14 cellular contexts compared by ENCODE assay signal in the genomic region with DNA sequence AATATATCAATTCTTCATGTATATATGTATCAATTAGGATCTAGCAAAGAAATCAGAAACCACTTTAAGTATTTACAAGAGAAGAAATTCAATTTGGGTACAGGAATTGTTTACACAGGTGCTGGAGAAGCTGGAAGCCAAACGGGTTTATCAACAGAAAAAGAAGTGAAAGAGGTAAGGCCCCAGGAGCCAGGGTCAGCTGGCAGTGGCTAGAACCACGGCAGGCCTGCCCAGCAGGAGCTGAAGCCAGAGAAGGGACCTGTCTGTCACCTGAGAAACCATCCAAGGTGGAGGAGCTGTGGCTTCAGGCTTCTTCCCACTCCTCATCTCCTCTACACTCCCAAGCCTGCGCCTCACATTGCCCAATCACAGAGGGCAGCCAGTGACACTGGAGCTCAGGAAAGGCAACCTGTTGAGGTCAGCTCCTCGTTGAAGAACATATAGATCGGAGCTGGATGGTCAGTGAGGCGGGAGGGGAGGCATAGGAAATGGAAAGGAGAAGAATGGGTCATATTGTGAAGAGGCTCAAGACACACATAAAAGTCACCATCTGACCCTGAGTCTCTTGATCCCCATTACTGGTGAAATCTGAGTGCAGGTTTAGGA.
A peak's percentile ranks its signal among the peaks of the same experiment; 100 is the strongest.
DNase-seq lines count a peak whose midpoint lies in the region; ATAC-seq and TF ChIP-seq lines count a peak whose summit lies in the region.
"Had no signal": no experiment of that assay in that cellular context is flagged by ENCODE, and none has a peak within 500 bp of the region (broad histone marks: within the 10 kb centered on the region; RNA-seq: fewer than 3 reads in every experiment).

No MANE protein-coding gene starts in this region.

- H3K79me2 ChIP-seq in PC-3 (ENCODE audit: low read length) (no peaks in the 10 kb centered on the region), mesendoderm (ENCODE audit: control insufficient read depth, insufficient read depth, low read length) (no peaks in the 10 kb centered on the region)

- peaks cover 20% of the 10 kb centered on the region for H3F3A ChIP-seq in PC-3 (ENCODE audit: low read length, unreplicated experiment)

- H2BK120ac ChIP-seq in mesendoderm (ENCODE audit: low read depth, low read length), result no peak overlapping the region

- TF ChIP-seq RAD21 in Ishikawa (IDR thresholded peaks at IDR 0.05; ENCODE audit: low read depth), result no peak

- H2BK5ac ChIP-seq in mesendoderm (ENCODE audit: low read length), result no peak overlapping the region

- no peaks in the 10 kb centered on the region for H3K9me3 ChIP-seq in PC-3 (ENCODE audit: low read length)
- no peaks in the 10 kb centered on the region for H3K9me3 ChIP-seq in CD4-positive, alpha-beta T cell (ENCODE audit: control insufficient read depth, low read length)
- H3K9me3 ChIP-seq: MG63, uterus had no signal

- H3K4me2 ChIP-seq in PC-3 (ENCODE audit: low read length), result peak overlapping the region; percentile 4
- no peak overlapping the region for H3K4me2 ChIP-seq in mesendoderm (ENCODE audit: low read length)

- H3K36me3 Mint-ChIP-seq in CD4-positive, alpha-beta T cell (ENCODE audit: low read depth), result no peaks in the 10 kb centered on the region

- H2BK15ac ChIP-seq in mesendoderm (replicated peaks; ENCODE audit: low read depth), result no peak overlapping the region

- H2AFZ ChIP-seq in PC-3 (ENCODE audit: low read length), result no peak overlapping the region

- H3K4me1 ChIP-seq in PC-3 (ENCODE audit: insufficient read depth, low read length), result peaks cover 72% of the 10 kb centered on the region
- H3K4me1 ChIP-seq in mesendoderm (ENCODE audit: control insufficient read depth, low read depth, low read length), result peaks cover 4% of the 10 kb centered on the region

- no peak overlapping the region for H3K9ac ChIP-seq in PC-3 (ENCODE audit: low read length)
- no peak overlapping the region for H3K9ac ChIP-seq in mesendoderm (ENCODE audit: low read length)
- H3K9ac ChIP-seq: GM23248 had no signal

- H3K36me3 ChIP-seq in PC-3 (ENCODE audit: low read depth, low read length), result no peaks in the 10 kb centered on the region
- no peaks in the 10 kb centered on the region for H3K36me3 ChIP-seq in mesendoderm (ENCODE audit: control insufficient read depth, insufficient read depth, low read length)
- H3K36me3 ChIP-seq: MG63, uterus had no signal

- H3K18ac ChIP-seq in mesendoderm (ENCODE audit: low read length), result no peak overlapping the region

- BruUV-seq in PC-3 (replicated peaks; lab: Mats Ljungman, UMichigan), result no TSS peak

- H3K27me3 Mint-ChIP-seq in CD4-positive, alpha-beta T cell, result no peaks in the 10 kb centered on the region

- no peaks in the 10 kb centered on the region for H3K4me1 Mint-ChIP-seq in CD4-positive, alpha-beta T cell (ENCODE audit: low read depth)

- no peak overlapping the region for H4K5ac ChIP-seq in mesendoderm (ENCODE audit: low read length)

- H4K20me1 ChIP-seq in PC-3 (ENCODE audit: low read length), result no peaks in the 10 kb centered on the region

- no peak overlapping the region for H3K4ac ChIP-seq in mesendoderm (ENCODE audit: low read depth, low read length)

- H3K27me3 ChIP-seq in PC-3 (ENCODE audit: low read length) (no peaks in the 10 kb centered on the region), mesendoderm (ENCODE audit: insufficient read depth, low read length, poor library complexity) (no peaks in the 10 kb centered on the region), dorsolateral prefrontal cortex (no peaks in the 10 kb centered on the region)
- no peaks in the 10 kb centered on the region for H3K27me3 ChIP-seq in CD4-positive, alpha-beta T cell (ENCODE audit: control insufficient read depth, insufficient read depth, low read length)
- H3K27me3 ChIP-seq: MG63, uterus had no signal

- peak; percentile 42 for DNase-seq in COLO668 (lab: John Stamatoyannopoulos, UW; ENCODE audit: unreplicated experiment)
- DNase-seq in PC-3, result peak; percentile 64
- DNase-seq in mesendoderm, result no peak
- no peak for DNase-seq in dorsolateral prefrontal cortex
- no peak for DNase-seq in omental fat pad (ENCODE audit: low spot score)
- no peak for DNase-seq in CD4-positive, alpha-beta T cell
- DNase-seq: activated naive CD4-positive, alpha-beta T cell treated with anti-CD3 and anti-CD28 coated beads, Interleukin-2, amount 50 U/mL, for 16 hours; glutamatergic neuron; GM23248; MG63; NK-92 treated with Interleukin-12 subunit alpha and Interleukin-12 subunit beta, amount 100 ng/mL, for 24 hours; uterus had no signal

- H3K56ac ChIP-seq in mesendoderm (ENCODE audit: low read length), result peak overlapping the region; percentile 17

- POLR2A ChIA-PET in PC-3 (lab: Charles Lee; ENCODE audit: unreplicated experiment), result interaction anchor here (1.1 kb wide), 1 partner anchor 8 kb away, joined by 3 read pairs; no protein-coding TSS in a partner anchor
- POLR2A ChIA-PET in CD4-positive, alpha-beta T cell (lab: Charles Lee), result interaction anchor here (0.6 kb wide), 1 partner anchor 86 kb away, joined by 4 read pairs; no protein-coding TSS in a partner anchor

- H3K23ac ChIP-seq in mesendoderm (ENCODE audit: low read length), result no peak overlapping the region

- H2AK5ac ChIP-seq in mesendoderm (ENCODE audit: low read length), result no peak overlapping the region

- no peak; the same call in 1 of the 2 replicates for TF ChIP-seq EP300 in Ishikawa (IDR thresholded peaks at IDR 0.05; ENCODE audit: borderline replicate concordance)

- TF ChIP-seq CTCF in PC-3 (conservative IDR thresholded peaks at IDR 0.05; ENCODE audit: low read depth, low read length), result no peak
- TF ChIP-seq CTCF in dorsolateral prefrontal cortex (IDR thresholded peaks at IDR 0.05 in 54 of 56, conservative IDR thresholded peaks at IDR 0.05 in 2 of 56; ENCODE audit: low read depth in 1 of 56, partially characterized antibody in 56 of 56), result no peak
- no peak for TF ChIP-seq CTCF in omental fat pad (IDR thresholded peaks at IDR 0.05)
- no peak for TF ChIP-seq CTCF in CD4-positive, alpha-beta T cell (IDR thresholded peaks at IDR 0.05)

- ATAC-seq in PC-3, result no peak
- no peak for ATAC-seq in HG03432 (IDR thresholded peaks at IDR 0.05; ENCODE audit: unreplicated experiment)
- ATAC-seq in omental fat pad (ENCODE audit: low FRiP score), result no peak
- ATAC-seq in CD4-positive, alpha-beta T cell (ENCODE audit: poor library complexity), result no peak

- H3K27ac Mint-ChIP-seq in CD4-positive, alpha-beta T cell, result no peak overlapping the region

- no CpG with 5 or more reads among the region's 6 CpGs for WGBS in mesendoderm (ENCODE audit: extremely low coverage, insufficient coverage, low lambda C conversion rate)

- CTCF ChIA-PET in PC-3 (lab: Charles Lee), result interaction anchor here (0.6 kb wide), 1 partner anchor 198 kb away, joined by 10 read pairs; no protein-coding TSS in a partner anchor
- CTCF ChIA-PET in CD4-positive, alpha-beta T cell (lab: Charles Lee), result no interaction called here

- H3K9me2 ChIP-seq in PC-3 (replicated peaks; ENCODE audit: low read length), result no peaks in the 10 kb centered on the region

- intact Hi-C loops in PC-3 (cut with micrococcal nuclease), result no loop called here
- intact Hi-C loops in dorsolateral prefrontal cortex (cut with DNase I), result no loop called here
- intact Hi-C loops in CD4-positive, alpha-beta T cell (cut with DNase I, micrococcal nuclease), result no loop called here

- H3K79me1 ChIP-seq in mesendoderm (ENCODE audit: low read length), result no peaks in the 10 kb centered on the region

- peak overlapping the region; percentile 49 for H3K27ac ChIP-seq in PC-3 (ENCODE audit: low read length)
- H3K27ac ChIP-seq in mesendoderm (ENCODE audit: low read depth, low read length), result no peak overlapping the region
- peak overlapping the region in 4 of 59 donors; percentile 18 to 40 (median 26) for H3K27ac ChIP-seq in dorsolateral prefrontal cortex
- no peak overlapping the region for H3K27ac ChIP-seq in CD4-positive, alpha-beta T cell (ENCODE audit: low read depth, low read length)
- H3K27ac ChIP-seq: GM23248 had no signal

- no peak overlapping the region for H3K4me3 ChIP-seq in PC-3 (ENCODE audit: low read length)
- H3K4me3 ChIP-seq in mesendoderm (ENCODE audit: low read length), result no peak overlapping the region
- H3K4me3 ChIP-seq in dorsolateral prefrontal cortex, result no peak overlapping the region
- H3K4me3 ChIP-seq: GM23248, MG63, uterus had no signal

- H4K8ac ChIP-seq in mesendoderm (ENCODE audit: low read depth, low read length), result no peak overlapping the region

- H3K4me3 Mint-ChIP-seq in CD4-positive, alpha-beta T cell, result no peak overlapping the region

- no peaks in the 10 kb centered on the region for H3K9me3 Mint-ChIP-seq in CD4-positive, alpha-beta T cell

TF ChIP-seq in Ishikawa, 13 proteins besides CTCF, POLR2A, EP300 and RAD21:
- TF ChIP-seq CEBPB (IDR thresholded peaks at IDR 0.05) (0 out of 2 replicates have a peak, but pooled peaks have one; percentile 27), TCF12 (IDR thresholded peaks at IDR 0.05; ENCODE audit: low read depth) (peak; percentile 35; the same call in 1 of the 2 replicates)
- TF ChIP-seq, protein P1, sequence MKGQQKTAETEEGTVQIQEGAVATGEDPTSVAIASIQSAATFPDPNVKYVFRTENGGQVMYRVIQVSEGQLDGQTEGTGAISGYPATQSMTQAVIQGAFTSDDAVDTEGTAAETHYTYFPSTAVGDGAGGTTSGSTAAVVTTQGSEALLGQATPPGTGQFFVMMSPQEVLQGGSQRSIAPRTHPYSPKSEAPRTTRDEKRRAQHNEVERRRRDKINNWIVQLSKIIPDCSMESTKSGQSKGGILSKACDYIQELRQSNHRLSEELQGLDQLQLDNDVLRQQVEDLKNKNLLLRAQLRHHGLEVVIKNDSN (IDR thresholded peaks at IDR 0.05), result no peak
- TF ChIP-seq, protein P2, sequence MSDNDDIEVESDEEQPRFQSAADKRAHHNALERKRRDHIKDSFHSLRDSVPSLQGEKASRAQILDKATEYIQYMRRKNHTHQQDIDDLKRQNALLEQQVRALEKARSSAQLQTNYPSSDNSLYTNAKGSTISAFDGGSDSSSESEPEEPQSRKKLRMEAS (IDR thresholded peaks at IDR 0.05), result no peak

Comparison
In these comparisons a context has a peak if more than half of its experiments do, and no peak if none do; other contexts are left out.
1. DNase-seq: peak in COLO668 (single experiment) and PC-3 (single experiment); none in mesendoderm (single experiment), dorsolateral prefrontal cortex (0 of 10), omental fat pad (single experiment) and CD4-positive, alpha-beta T cell (0 of 10).